1 cellular context compared by ENCODE assay signal in genomic region chr1:207893737-207894582, GRCh38.
TF ChIP-seq lines count a peak whose summit lies in the region.

No MANE protein-coding gene starts in this region.

TF ChIP-seq in GM12878, 131 proteins besides CTCF, POLR2A, EP300 and RAD21 (continued from another document):
- TF ChIP-seq ATF2 (IDR thresholded peaks at IDR 0.05; ENCODE audit: low read length) (no peak), ZBTB11 (CRISPR knock-in tag; IDR thresholded peaks at IDR 0.05) (peak; percentile 85), IRF5 (IDR thresholded peaks at IDR 0.05; ENCODE audit: borderline replicate concordance) (no peak), MEF2B (IDR thresholded peaks at IDR 0.05; ENCODE audit: partially characterized antibody, poor library complexity, severe bottlenecking) (peak; percentile 29), NR2C2 (IDR thresholded peaks at IDR 0.05; ENCODE audit: borderline replicate concordance, control insufficient read depth, insufficient read length, low read depth) (no peak), MLLT1 (IDR thresholded peaks at IDR 0.05) (no peak), NR2F1 (conservative IDR thresholded peaks at IDR 0.05) (no peak), E2F8 (IDR thresholded peaks at IDR 0.05; ENCODE audit: low read depth, partially characterized antibody) (no peak), YY1 (IDR thresholded peaks at IDR 0.05; ENCODE audit: low read depth, low read length) (0 out of 2 replicates have a peak, but pooled peaks have one; percentile 39), SIN3A (IDR thresholded peaks at IDR 0.05; ENCODE audit: low read depth, low read length) (no peak), ZSCAN29 (IDR thresholded peaks at IDR 0.05) (no peak)
